Comparison of ENCODE assay signal across 8 cellular contexts in genomic region chr12:56645717-56646446, GRCh38. TPM values are rescaled to one million over a fixed set of nuclear protein-coding genes. Genes with fewer than 3 reads are reported as not detected.
DNase-seq lines count a peak whose midpoint lies in the region; ATAC-seq and TF ChIP-seq lines count a peak whose summit lies in the region.

TSS of gene ATP5F1B (minus strand) at chr12:56645984. CDS start at chr12:56645963, 21 bp downstream.

- DNase-seq in BJ (ENCODE audit: low read depth), result peak; percentile 100
- DNase-seq in NCI-H526 treated with DMSO at 0.1 percent for 48 hours (lab: John Stamatoyannopoulos, UW), result peak; percentile 99
- peak; percentile 97 for DNase-seq in activated CD4-positive, alpha-beta T cell treated with anti-CD3 and anti-CD28 coated beads, Interleukin-2, amount 10 ng/mL, durations not matched to agents 24 days and 14 days
- peak; percentile 97 for DNase-seq in colonic mucosa
- peak; percentile 73 to 79 for DNase-seq in stimulated activated CD4-positive, alpha-beta T cell treated with anti-CD3 and anti-CD28 coated beads, Interleukin-1b, Interleukin-23, amount 100 ng/mL, for 4 hours (ENCODE audit: low read depth in 2 of 2)

- no peaks in the 10 kb centered on the region for H3K27me3 ChIP-seq in BJ (ENCODE audit: control insufficient read depth, insufficient read depth, low read length)
- H3K27me3 ChIP-seq in colonic mucosa, result no peaks in the 10 kb centered on the region
- no peaks in the 10 kb centered on the region for H3K27me3 ChIP-seq in layer of hippocampus (ENCODE audit: control insufficient read depth, insufficient read depth, low read length)

- peaks cover 13% of the 10 kb centered on the region for H3K36me3 ChIP-seq in BJ (ENCODE audit: control insufficient read depth, insufficient read depth, low read length)
- peaks cover 6% of the 10 kb centered on the region for H3K36me3 ChIP-seq in colonic mucosa

- ATAC-seq in GM19324 (IDR thresholded peaks at IDR 0.05; ENCODE audit: low FRiP score, unreplicated experiment) (peak; percentile 99), HG03469 (IDR thresholded peaks at IDR 0.05; ENCODE audit: unreplicated experiment) (peak; percentile 98)

- H3K9me3 ChIP-seq in colonic mucosa, result no peaks in the 10 kb centered on the region

- CTCF ChIA-PET in BJ (lab: Yijun Ruan, JAX), result interaction anchor here (0.6 to 3.0 kb wide), 3 partner anchors 10 to 52 kb away, joined by 3 to 17 read pairs (median 3); no protein-coding TSS in a partner anchor

- intact Hi-C loops in activated CD4-positive, alpha-beta T cell treated with anti-CD3 and anti-CD28 coated beads, Interleukin-2, amount 10 ng/mL, durations not matched to agents 24 days and 14 days (cut with micrococcal nuclease), result loop anchor here (1.0 kb wide), 5 partner anchors 10 to 79 kb away; partner anchors contain the start of genes NACA and PTGES3
- intact Hi-C loops in colonic mucosa (cut with DNase I), result loop anchor here (10.0 kb wide), 1 partner anchor 79 kb away; the partner anchor contains the start of gene NACA

- H3K4me3 ChIP-seq in BJ (ENCODE audit: low read depth, low read length), result peak within 1 kb of the TSS; percentile 64
- H3K4me3 ChIP-seq in colonic mucosa, result peak within 1 kb of the TSS; percentile 89

- H3K9ac ChIP-seq in colonic mucosa (ENCODE audit: low read depth in 2 of 2, low read length in 2 of 2), result peak within 1 kb of the TSS; percentile 96 to 100

- H3K27ac Mint-ChIP-seq in activated CD4-positive, alpha-beta T cell treated with anti-CD3 and anti-CD28 coated beads, Interleukin-2, amount 10 ng/mL, durations not matched to agents 24 days and 14 days, result peak within 1 kb of the TSS; percentile 97

- peaks cover 8% of the 10 kb centered on the region for H3K4me1 ChIP-seq in colonic mucosa

- no peaks in the 10 kb centered on the region for H3K27me3 Mint-ChIP-seq in activated CD4-positive, alpha-beta T cell treated with anti-CD3 and anti-CD28 coated beads, Interleukin-2, amount 10 ng/mL, durations not matched to agents 24 days and 14 days

- POLR2A ChIA-PET in BJ (lab: Charles Lee), result interaction anchor here (0.5 to 0.7 kb wide), 3 partner anchors 9 to 124 kb away, joined by 3 to 8 read pairs (median 7); no protein-coding TSS in a partner anchor

- H3K4me1 Mint-ChIP-seq in activated CD4-positive, alpha-beta T cell treated with anti-CD3 and anti-CD28 coated beads, Interleukin-2, amount 10 ng/mL, durations not matched to agents 24 days and 14 days, result peaks cover 18% of the 10 kb centered on the region

- H3K36me3 Mint-ChIP-seq in activated CD4-positive, alpha-beta T cell treated with anti-CD3 and anti-CD28 coated beads, Interleukin-2, amount 10 ng/mL, durations not matched to agents 24 days and 14 days (ENCODE audit: low read depth), result peaks cover 45% of the 10 kb centered on the region

- TF ChIP-seq CTCF in BJ (IDR thresholded peaks at IDR 0.05; ENCODE audit: insufficient read depth, low read depth, low read length) (no peak), colonic mucosa (IDR thresholded peaks at IDR 0.05) (no peak)

- H3K4me3 Mint-ChIP-seq in activated CD4-positive, alpha-beta T cell treated with anti-CD3 and anti-CD28 coated beads, Interleukin-2, amount 10 ng/mL, durations not matched to agents 24 days and 14 days, result peak within 1 kb of the TSS; percentile 85

- peak within 1 kb of the TSS; percentile 91 for H3K27ac ChIP-seq in colonic mucosa
- peak within 1 kb of the TSS; percentile 94 for H3K27ac ChIP-seq in layer of hippocampus (ENCODE audit: low read depth, low read length)

- no peaks in the 10 kb centered on the region for H3K9me3 Mint-ChIP-seq in activated CD4-positive, alpha-beta T cell treated with anti-CD3 and anti-CD28 coated beads, Interleukin-2, amount 10 ng/mL, durations not matched to agents 24 days and 14 days

RNA-seq across cellular contexts. Expression of gene ATP5F1B, which starts in this region (rescaled TPM):
- 852 and 1,032 TPM in 2 replicates for polyA plus RNA-seq in BJ (2011; rRNA removed)
- polyA minus RNA-seq in BJ (2011; rRNA and poly(A)+ RNA removed), result 473 and 813 TPM in 2 replicates
- 760 and 771 TPM in 2 replicates for total RNA-seq in activated CD4-positive, alpha-beta T cell treated with anti-CD3 and anti-CD28 coated beads, Interleukin-2, amount 10 ng/mL, durations not matched to agents 24 days and 14 days
- 1,000 to 10,000 TPM; 1,505 to 1,554 TPM for total RNA-seq in colonic mucosa

Comparison
In these comparisons a context has a peak if more than half of its experiments do, and no peak if none do; other contexts are left out.
1. Peak in every context shown above with its lines: DNase-seq, ATAC-seq, H3K4me3 ChIP-seq and H3K27ac ChIP-seq.